1 cellular context compared by ENCODE assay signal in the genomic region with DNA sequence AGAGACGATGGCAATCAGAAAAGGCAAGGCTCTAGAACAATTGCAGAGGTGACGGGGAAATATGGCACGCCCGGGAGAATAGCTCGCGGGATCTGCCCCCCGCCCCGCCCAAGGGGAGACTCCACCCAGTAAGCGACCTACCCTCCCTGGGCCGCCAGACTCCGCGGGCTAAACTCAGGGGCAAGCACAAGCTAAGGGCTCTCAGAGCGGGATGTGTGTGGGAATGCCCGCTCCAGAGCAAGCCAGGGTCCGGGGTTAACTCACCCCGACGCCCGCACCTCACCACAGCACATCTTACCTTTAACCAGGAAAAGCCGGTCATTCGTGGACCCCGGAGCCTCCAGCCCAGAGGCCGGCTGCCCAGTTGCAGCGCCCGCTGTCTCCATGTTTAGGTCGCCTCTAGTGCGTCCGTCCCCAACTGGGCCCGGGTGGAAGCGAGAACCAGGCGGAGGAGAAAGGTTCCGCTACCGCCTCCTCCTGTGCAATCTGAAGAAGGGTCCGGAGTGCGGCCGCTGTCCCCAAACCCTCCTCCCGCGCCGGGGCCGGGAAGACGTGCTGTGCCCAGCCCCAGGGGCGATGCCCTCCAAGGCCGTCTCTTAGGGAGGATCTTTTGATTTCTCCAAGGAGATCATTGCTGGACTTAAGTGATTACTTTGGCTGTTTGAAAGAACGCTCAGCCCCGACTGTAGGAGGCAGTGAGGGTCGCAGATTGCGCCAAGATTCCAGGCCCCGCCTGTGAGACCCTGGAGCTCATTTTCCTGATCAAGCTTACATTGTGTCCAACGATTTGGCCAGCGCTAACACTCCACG.
TF ChIP-seq lines count a peak whose summit lies in the region.

Gene TMEM242, minus strand, starts transcription at position 406 of the 810 bp plus-strand sequence. Its CDS starts 20 bp downstream, at position 386.

TF ChIP-seq in HEK293, 187 proteins besides CTCF, POLR2A, EP300 and RAD21 (continued from another document and continues in another):
- TF ChIP-seq, protein P1, sequence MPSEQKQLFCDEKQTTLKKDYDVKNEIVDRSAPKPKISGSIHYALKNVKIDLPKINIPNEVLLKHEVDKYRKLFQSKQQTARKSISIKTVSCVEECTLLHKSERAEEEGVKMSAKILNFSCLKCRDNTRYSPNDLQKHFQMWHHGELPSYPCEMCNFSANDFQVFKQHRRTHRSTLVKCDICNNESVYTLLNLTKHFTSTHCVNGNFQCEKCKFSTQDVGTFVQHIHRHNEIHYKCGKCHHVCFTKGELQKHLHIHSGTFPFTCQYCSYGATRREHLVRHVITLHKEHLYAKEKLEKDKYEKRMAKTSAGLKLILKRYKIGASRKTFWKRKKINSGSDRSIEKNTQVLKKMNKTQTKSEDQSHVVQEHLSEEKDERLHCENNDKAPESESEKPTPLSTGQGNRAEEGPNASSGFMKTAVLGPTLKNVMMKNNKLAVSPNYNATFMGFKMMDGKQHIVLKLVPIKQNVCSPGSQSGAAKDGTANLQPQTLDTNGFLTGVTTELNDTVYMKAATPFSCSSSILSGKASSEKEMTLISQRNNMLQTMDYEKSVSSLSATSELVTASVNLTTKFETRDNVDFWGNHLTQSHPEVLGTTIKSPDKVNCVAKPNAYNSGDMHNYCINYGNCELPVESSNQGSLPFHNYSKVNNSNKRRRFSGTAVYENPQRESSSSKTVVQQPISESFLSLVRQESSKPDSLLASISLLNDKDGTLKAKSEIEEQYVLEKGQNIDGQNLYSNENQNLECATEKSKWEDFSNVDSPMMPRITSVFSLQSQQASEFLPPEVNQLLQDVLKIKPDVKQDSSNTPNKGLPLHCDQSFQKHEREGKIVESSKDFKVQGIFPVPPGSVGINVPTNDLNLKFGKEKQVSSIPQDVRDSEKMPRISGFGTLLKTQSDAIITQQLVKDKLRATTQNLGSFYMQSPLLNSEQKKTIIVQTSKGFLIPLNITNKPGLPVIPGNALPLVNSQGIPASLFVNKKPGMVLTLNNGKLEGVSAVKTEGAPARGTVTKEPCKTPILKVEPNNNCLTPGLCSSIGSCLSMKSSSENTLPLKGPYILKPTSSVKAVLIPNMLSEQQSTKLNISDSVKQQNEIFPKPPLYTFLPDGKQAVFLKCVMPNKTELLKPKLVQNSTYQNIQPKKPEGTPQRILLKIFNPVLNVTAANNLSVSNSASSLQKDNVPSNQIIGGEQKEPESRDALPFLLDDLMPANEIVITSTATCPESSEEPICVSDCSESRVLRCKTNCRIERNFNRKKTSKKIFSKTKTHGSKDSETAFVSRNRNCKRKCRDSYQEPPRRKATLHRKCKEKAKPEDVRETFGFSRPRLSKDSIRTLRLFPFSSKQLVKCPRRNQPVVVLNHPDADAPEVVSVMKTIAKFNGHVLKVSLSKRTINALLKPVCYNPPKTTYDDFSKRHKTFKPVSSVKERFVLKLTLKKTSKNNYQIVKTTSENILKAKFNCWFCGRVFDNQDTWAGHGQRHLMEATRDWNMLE (tag by site-specific recombination; conservative IDR thresholded peaks at IDR 0.05; ENCODE audit: low read depth), result peak; percentile 65
- TF ChIP-seq ZNF561 (tag by site-specific recombination; IDR thresholded peaks at IDR 0.05; ENCODE audit: borderline replicate concordance) (peak; percentile 98), ZFP3 (tag by site-specific recombination; IDR thresholded peaks at IDR 0.05; ENCODE audit: low read depth) (no peak), GLIS2 (tag by site-specific recombination; IDR thresholded peaks at IDR 0.05) (peak; percentile 87), ZNF548 (tag by site-specific recombination; IDR thresholded peaks at IDR 0.05) (no peak), ZNF292 (tag by site-specific recombination; IDR thresholded peaks at IDR 0.05; ENCODE audit: borderline replicate concordance, low read depth) (no peak), ZFP41 (tag by site-specific recombination; IDR thresholded peaks at IDR 0.05; ENCODE audit: borderline replicate concordance) (peak; percentile 82; the same call in 1 of the 2 replicates), RBAK (tag by site-specific recombination; IDR thresholded peaks at IDR 0.05) (no peak), EGR2 (tag by site-specific recombination; IDR thresholded peaks at IDR 0.05; ENCODE audit: low read depth) (peak; percentile 86), OSR2 (tag by site-specific recombination; IDR thresholded peaks at IDR 0.05) (peak; percentile 28), ZBTB1 (tag by site-specific recombination; IDR thresholded peaks at IDR 0.05) (peak; percentile 24; the same call in 1 of the 2 replicates), ZNF701 (tag by site-specific recombination; IDR thresholded peaks at IDR 0.05) (0 out of 2 replicates have a peak, but pooled peaks have one; percentile 64), ZNF473 (tag by site-specific recombination; IDR thresholded peaks at IDR 0.05) (no peak), ZNF768 (tag by site-specific recombination; IDR thresholded peaks at IDR 0.05) (peak; percentile 55), ZNF146 (tag by site-specific recombination; IDR thresholded peaks at IDR 0.05) (peak; percentile 76), ZNF48 (tag by site-specific recombination; IDR thresholded peaks at IDR 0.05) (no peak), PATZ1 (tag by site-specific recombination; IDR thresholded peaks at IDR 0.05) (peak; percentile 87), BCL6B (tag by site-specific recombination; IDR thresholded peaks at IDR 0.05) (0 out of 2 replicates have a peak, but pooled peaks have one; percentile 19), ZNF624 (tag by site-specific recombination; IDR thresholded peaks at IDR 0.05) (peak; percentile 82), ZNF501 (tag by site-specific recombination; IDR thresholded peaks at IDR 0.05) (peak; percentile 99), FEZF1 (tag by site-specific recombination; IDR thresholded peaks at IDR 0.05) (peak; percentile 46; the same call in 1 of the 2 replicates), GLIS1 (tag by site-specific recombination; IDR thresholded peaks at IDR 0.05) (peak; percentile 51), KLF1 (tag by site-specific recombination; IDR thresholded peaks at IDR 0.05) (peak; percentile 79), ZNF174 (tag by site-specific recombination; IDR thresholded peaks at IDR 0.05) (no peak), ZSCAN5A (tag by site-specific recombination; IDR thresholded peaks at IDR 0.05) (peak; percentile 99), ZNF223 (tag by site-specific recombination; IDR thresholded peaks at IDR 0.05) (0 out of 2 replicates have a peak, but pooled peaks have one; percentile 56), ZNF2 (tag by site-specific recombination; IDR thresholded peaks at IDR 0.05) (peak; percentile 99), ZNF792 (tag by site-specific recombination; IDR thresholded peaks at IDR 0.05) (peak; percentile 39), ZNF791 (tag by site-specific recombination; IDR thresholded peaks at IDR 0.05) (no peak), ZNF398 (tag by site-specific recombination; IDR thresholded peaks at IDR 0.05) (peak; percentile 52)
- TF ChIP-seq, protein P2, sequence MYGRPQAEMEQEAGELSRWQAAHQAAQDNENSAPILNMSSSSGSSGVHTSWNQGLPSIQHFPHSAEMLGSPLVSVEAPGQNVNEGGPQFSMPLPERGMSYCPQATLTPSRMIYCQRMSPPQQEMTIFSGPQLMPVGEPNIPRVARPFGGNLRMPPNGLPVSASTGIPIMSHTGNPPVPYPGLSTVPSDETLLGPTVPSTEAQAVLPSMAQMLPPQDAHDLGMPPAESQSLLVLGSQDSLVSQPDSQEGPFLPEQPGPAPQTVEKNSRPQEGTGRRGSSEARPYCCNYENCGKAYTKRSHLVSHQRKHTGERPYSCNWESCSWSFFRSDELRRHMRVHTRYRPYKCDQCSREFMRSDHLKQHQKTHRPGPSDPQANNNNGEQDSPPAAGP (tag by site-specific recombination; IDR thresholded peaks at IDR 0.05), result peak; percentile 99
- TF ChIP-seq, protein P3, sequence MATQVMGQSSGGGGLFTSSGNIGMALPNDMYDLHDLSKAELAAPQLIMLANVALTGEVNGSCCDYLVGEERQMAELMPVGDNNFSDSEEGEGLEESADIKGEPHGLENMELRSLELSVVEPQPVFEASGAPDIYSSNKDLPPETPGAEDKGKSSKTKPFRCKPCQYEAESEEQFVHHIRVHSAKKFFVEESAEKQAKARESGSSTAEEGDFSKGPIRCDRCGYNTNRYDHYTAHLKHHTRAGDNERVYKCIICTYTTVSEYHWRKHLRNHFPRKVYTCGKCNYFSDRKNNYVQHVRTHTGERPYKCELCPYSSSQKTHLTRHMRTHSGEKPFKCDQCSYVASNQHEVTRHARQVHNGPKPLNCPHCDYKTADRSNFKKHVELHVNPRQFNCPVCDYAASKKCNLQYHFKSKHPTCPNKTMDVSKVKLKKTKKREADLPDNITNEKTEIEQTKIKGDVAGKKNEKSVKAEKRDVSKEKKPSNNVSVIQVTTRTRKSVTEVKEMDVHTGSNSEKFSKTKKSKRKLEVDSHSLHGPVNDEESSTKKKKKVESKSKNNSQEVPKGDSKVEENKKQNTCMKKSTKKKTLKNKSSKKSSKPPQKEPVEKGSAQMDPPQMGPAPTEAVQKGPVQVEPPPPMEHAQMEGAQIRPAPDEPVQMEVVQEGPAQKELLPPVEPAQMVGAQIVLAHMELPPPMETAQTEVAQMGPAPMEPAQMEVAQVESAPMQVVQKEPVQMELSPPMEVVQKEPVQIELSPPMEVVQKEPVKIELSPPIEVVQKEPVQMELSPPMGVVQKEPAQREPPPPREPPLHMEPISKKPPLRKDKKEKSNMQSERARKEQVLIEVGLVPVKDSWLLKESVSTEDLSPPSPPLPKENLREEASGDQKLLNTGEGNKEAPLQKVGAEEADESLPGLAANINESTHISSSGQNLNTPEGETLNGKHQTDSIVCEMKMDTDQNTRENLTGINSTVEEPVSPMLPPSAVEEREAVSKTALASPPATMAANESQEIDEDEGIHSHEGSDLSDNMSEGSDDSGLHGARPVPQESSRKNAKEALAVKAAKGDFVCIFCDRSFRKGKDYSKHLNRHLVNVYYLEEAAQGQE (tag by site-specific recombination; IDR thresholded peaks at IDR 0.05), result peak; percentile 95
- TF ChIP-seq, protein P4, sequence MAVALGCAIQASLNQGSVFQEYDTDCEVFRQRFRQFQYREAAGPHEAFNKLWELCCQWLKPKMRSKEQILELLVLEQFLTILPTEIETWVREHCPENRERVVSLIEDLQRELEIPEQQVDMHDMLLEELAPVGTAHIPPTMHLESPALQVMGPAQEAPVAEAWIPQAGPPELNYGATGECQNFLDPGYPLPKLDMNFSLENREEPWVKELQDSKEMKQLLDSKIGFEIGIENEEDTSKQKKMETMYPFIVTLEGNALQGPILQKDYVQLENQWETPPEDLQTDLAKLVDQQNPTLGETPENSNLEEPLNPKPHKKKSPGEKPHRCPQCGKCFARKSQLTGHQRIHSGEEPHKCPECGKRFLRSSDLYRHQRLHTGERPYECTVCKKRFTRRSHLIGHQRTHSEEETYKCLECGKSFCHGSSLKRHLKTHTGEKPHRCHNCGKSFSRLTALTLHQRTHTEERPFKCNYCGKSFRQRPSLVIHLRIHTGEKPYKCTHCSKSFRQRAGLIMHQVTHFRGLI (tag by site-specific recombination; IDR thresholded peaks at IDR 0.05), result peak; percentile 77
- TF ChIP-seq, protein P5, sequence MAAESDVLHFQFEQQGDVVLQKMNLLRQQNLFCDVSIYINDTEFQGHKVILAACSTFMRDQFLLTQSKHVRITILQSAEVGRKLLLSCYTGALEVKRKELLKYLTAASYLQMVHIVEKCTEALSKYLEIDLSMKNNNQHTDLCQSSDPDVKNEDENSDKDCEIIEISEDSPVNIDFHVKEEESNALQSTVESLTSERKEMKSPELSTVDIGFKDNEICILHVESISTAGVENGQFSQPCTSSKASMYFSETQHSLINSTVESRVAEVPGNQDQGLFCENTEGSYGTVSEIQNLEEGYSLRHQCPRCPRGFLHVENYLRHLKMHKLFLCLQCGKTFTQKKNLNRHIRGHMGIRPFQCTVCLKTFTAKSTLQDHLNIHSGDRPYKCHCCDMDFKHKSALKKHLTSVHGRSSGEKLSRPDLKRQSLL (tag by site-specific recombination; IDR thresholded peaks at IDR 0.05), result peak; percentile 90
